13 cellular contexts compared by ENCODE assay signal in the genomic region with DNA sequence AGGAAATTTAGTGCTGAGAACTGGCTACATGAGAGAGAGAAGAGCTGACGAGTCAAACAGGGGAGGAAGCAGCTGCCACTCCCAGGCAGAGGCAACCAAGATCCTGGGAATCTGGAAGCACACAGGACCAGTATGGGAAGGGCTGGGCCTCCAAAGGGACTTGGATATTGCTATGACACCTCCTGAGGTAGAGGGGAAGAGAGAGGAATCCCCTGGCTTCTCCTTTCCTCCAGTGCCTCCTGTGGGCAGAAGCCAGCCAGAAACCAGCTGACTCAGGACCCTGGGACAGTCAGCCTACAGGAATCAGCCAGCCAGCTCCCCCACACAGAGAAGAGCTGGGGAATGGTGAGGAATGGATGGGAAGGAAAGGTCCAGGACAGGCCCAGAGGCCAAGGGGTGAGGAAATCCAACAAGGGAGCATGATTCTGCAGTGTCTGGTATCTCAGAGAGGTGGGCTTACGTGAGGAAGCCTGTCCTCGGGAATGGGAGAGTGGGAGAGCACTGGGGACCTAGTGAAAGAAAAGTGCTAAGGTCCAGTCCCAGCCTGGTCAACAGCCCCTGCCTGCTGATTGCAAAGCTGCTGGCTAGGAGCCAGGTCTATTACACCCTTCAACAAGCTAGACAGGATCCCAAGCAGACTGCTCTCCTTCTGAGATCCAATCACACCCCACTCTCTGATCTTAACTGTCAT. TPM values are rescaled to one million over a fixed set of nuclear protein-coding genes. Genes with fewer than 3 reads are reported as not detected.
DNase-seq lines count a peak whose midpoint lies in the region; ATAC-seq, FAIRE-seq and TF ChIP-seq lines count a peak whose summit lies in the region.
"Had no signal": no experiment of that assay in that cellular context is flagged by ENCODE, and none has a peak within 500 bp of the region (broad histone marks: within the 10 kb centered on the region; RNA-seq: fewer than 3 reads in every experiment).

No MANE protein-coding gene starts in this region.

- H3K9me3 ChIP-seq in heart right ventricle (peaks cover 0 to 6% (median 0%) of the 10 kb centered on the region in 11 donors), spleen (peaks cover 0 to 5% (median 0%) of the 10 kb centered on the region in 8 donors)

- peak; percentile 51 for ATAC-seq in SK-N-SH treated with all-trans-retinoic acid at 6 μM for 48 hours
- peak in 6 of 8 donors; percentile 22 to 52 (median 30) for ATAC-seq in heart right ventricle
- ATAC-seq: activated CD8-positive, alpha-beta memory T cell treated with anti-CD3 and anti-CD28 coated beads, Interleukin-2, amount 10 ng/mL, durations not matched to agents 7 days and 5 days; GM12878; HCT116 had no signal

- H3K4me3 ChIP-seq in heart right ventricle = no peak overlapping the region
- no peak overlapping the region for H3K4me3 ChIP-seq in spleen
- H3K4me3 ChIP-seq: GM12878 had no signal

- DNase-seq in DMS79 treated with DMSO at 0.1 percent for 48 hours (lab: John Stamatoyannopoulos, UW) (peak; percentile 49), DMS79 (lab: John Stamatoyannopoulos, UW) (no peak), heart right ventricle (no peak), spleen (peak; percentile 51), ACHN (no peak), D721Med (ENCODE audit: insufficient read length, low spot score) (no peak)
- no peak for DNase-seq in stimulated activated CD8-positive, alpha-beta memory T cell treated with anti-CD3 and anti-CD28 coated beads, Interleukin-4, amount 100 ng/mL, for 48 hours
- DNase-seq: activated CD8-positive, alpha-beta memory T cell treated with anti-CD3 and anti-CD28 coated beads, Interleukin-2, amount 10 ng/mL, durations not matched to agents 7 days and 5 days; SIG-M5 had no signal

- TF ChIP-seq POLR2A in spleen (IDR thresholded peaks at IDR 0.05) = no peak

- intact Hi-C loops in heart right ventricle (cut with DNase I) = loop anchor here in 1 of 10 donors (5.0 kb wide), 1 partner anchor 50 kb away; no protein-coding TSS in a partner anchor
- intact Hi-C loops in spleen (cut with DNase I; ENCODE audit: low total_unique reads) = no loop called here

- in situ Hi-C loops in ACHN (cut with HindIII; ENCODE audit: low pct_ligation_motif_present, low pct_unique_long_range_greater_than_20kb, low sequenced_read_pairs) = no loop called here

- no peak for FAIRE-seq in D721Med (lab: Jason Lieb, UNC)
- FAIRE-seq: GM12878 had no signal

- no peaks in the 10 kb centered on the region for H3K27me3 ChIP-seq in heart right ventricle
- H3K27me3 ChIP-seq in spleen (replicated peaks in 1 of 7) = no peaks in the 10 kb centered on the region

- H3K4me1 ChIP-seq in heart right ventricle = peaks cover 0 to 48% (median 36%) of the 10 kb centered on the region in 9 donors
- peaks cover 0 to 22% (median 3%) of the 10 kb centered on the region in 6 donors for H3K4me1 ChIP-seq in spleen

- no peaks in the 10 kb centered on the region for H3K36me3 ChIP-seq in heart right ventricle
- no peaks in the 10 kb centered on the region for H3K36me3 ChIP-seq in spleen

- 69 to 78% methylated on average over 3 of the region's 3 CpGs for WGBS in heart right ventricle, 2 donors
- WGBS in spleen, 5 donors = 44 to 85% (median 78%) methylated on average over 3 of the region's 3 CpGs

- TF ChIP-seq CTCF in heart right ventricle (IDR thresholded peaks at IDR 0.05) (no peak), spleen (IDR thresholded peaks at IDR 0.05 in 8 of 11, conservative IDR thresholded peaks at IDR 0.05 in 3 of 11) (no peak), D721Med (IDR thresholded peaks at IDR 0.05; ENCODE audit: insufficient read depth, missing control alignments) (no peak)

- peak overlapping the region in 3 of 10 donors; percentile 10 to 31 (median 24) for H3K27ac ChIP-seq in heart right ventricle
- peak overlapping the region in 2 of 8 donors; percentile 13 to 19 for H3K27ac ChIP-seq in spleen
- H3K27ac ChIP-seq: 22Rv1 had no signal

TF ChIP-seq in SK-N-SH treated with all-trans-retinoic acid at 6 μM for 48 hours, 23 proteins besides CTCF, POLR2A, EP300 and RAD21:
- TF ChIP-seq TOX (CRISPR knock-in tag; IDR thresholded peaks at IDR 0.05; ENCODE audit: borderline replicate concordance) (no peak), BACH2 (CRISPR knock-in tag; IDR thresholded peaks at IDR 0.05; ENCODE audit: borderline replicate concordance) (no peak), GLIS3 (CRISPR knock-in tag; IDR thresholded peaks at IDR 0.05) (no peak), ZFP3 (CRISPR knock-in tag; IDR thresholded peaks at IDR 0.05) (no peak), ZFP30 (CRISPR knock-in tag; IDR thresholded peaks at IDR 0.05) (no peak), ZNF8 (CRISPR knock-in tag; IDR thresholded peaks at IDR 0.05) (no peak), ESRRG (CRISPR knock-in tag; IDR thresholded peaks at IDR 0.05) (no peak), PPARA (CRISPR knock-in tag; IDR thresholded peaks at IDR 0.05; ENCODE audit: borderline replicate concordance) (no peak)
- TF ChIP-seq, protein P1, sequence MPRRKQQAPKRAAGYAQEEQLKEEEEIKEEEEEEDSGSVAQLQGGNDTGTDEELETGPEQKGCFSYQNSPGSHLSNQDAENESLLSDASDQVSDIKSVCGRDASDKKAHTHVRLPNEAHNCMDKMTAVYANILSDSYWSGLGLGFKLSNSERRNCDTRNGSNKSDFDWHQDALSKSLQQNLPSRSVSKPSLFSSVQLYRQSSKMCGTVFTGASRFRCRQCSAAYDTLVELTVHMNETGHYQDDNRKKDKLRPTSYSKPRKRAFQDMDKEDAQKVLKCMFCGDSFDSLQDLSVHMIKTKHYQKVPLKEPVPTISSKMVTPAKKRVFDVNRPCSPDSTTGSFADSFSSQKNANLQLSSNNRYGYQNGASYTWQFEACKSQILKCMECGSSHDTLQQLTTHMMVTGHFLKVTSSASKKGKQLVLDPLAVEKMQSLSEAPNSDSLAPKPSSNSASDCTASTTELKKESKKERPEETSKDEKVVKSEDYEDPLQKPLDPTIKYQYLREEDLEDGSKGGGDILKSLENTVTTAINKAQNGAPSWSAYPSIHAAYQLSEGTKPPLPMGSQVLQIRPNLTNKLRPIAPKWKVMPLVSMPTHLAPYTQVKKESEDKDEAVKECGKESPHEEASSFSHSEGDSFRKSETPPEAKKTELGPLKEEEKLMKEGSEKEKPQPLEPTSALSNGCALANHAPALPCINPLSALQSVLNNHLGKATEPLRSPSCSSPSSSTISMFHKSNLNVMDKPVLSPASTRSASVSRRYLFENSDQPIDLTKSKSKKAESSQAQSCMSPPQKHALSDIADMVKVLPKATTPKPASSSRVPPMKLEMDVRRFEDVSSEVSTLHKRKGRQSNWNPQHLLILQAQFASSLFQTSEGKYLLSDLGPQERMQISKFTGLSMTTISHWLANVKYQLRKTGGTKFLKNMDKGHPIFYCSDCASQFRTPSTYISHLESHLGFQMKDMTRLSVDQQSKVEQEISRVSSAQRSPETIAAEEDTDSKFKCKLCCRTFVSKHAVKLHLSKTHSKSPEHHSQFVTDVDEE (CRISPR knock-in tag; IDR thresholded peaks at IDR 0.05) = no peak
- TF ChIP-seq, protein P2, sequence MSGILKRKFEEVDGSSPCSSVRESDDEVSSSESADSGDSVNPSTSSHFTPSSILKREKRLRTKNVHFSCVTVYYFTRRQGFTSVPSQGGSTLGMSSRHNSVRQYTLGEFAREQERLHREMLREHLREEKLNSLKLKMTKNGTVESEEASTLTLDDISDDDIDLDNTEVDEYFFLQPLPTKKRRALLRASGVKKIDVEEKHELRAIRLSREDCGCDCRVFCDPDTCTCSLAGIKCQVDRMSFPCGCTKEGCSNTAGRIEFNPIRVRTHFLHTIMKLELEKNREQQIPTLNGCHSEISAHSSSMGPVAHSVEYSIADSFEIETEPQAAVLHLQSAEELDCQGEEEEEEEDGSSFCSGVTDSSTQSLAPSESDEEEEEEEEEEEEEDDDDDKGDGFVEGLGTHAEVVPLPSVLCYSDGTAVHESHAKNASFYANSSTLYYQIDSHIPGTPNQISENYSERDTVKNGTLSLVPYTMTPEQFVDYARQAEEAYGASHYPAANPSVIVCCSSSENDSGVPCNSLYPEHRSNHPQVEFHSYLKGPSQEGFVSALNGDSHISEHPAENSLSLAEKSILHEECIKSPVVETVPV (CRISPR knock-in tag; IDR thresholded peaks at IDR 0.05) = no peak
TF ChIP-seq in SK-N-SH treated with all-trans-retinoic acid at 6 μM for 48 hours: peak in this region for 0.

RNA-seq across cellular contexts. Expression of a gene that starts 43.5 kb away (rescaled TPM):
- total RNA-seq in heart right ventricle (100 to 1,000 TPM in 3 of 10 donors, 10 to 100 TPM in 7; 29.5 to 111 (median 89.0) TPM), spleen (10 to 100 TPM; 15.7 to 37.2 (median 27.4) TPM)
- polyA plus RNA-seq in heart right ventricle (10 to 100 TPM; 13.7 to 61.5 TPM), spleen (1 to 10 TPM; 1.1 to 3.5 (median 1.2) TPM)

Comparison
In these comparisons a context has a peak if more than half of its experiments do, and no peak if none do; other contexts are left out.
1. DNase-seq: peak in DMS79 treated with DMSO at 0.1 percent for 48 hours (single experiment) and spleen (single experiment); none in DMS79 (single experiment), heart right ventricle (0 of 2), ACHN (single experiment), stimulated activated CD8-positive, alpha-beta memory T cell treated with anti-CD3 and anti-CD28 coated beads, Interleukin-4, amount 100 ng/mL, for 48 hours (single experiment) and D721Med (single experiment).